ENCODE assay signal across 19 cellular contexts in the genomic region with DNA sequence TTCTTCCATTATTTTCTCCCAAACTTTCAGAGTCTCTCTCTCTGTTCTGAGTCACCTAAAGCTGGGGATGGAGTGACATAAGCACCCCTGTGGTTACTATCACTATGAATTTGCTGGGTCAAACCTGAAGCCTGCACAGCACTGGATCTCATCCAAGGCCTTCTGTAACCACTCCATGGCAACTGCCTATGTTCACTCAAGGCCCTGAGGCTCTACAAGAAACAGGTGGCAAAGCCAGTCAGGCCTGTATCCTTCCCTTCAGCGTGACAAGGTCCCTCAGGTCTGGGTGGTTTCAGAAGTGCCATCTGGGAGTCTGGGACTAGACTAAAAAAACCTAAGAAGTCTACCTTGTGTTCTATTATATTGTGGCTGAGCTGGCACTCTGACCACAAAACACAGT.
"Had no signal": no experiment of that assay in that cellular context is flagged by ENCODE, and none has a peak within 500 bp of the region (broad histone marks: within the 10 kb centered on the region; RNA-seq: fewer than 3 reads in every experiment).

No MANE protein-coding gene starts in this region.

- H3K9me3 ChIP-seq: gastrocnemius medialis, ovary, sigmoid colon had no signal

- H3K36me3 ChIP-seq: gastrocnemius medialis, heart right ventricle, ovary, right atrium auricular region, sigmoid colon had no signal

- H3K4me3 Mint-ChIP-seq: natural killer cell, neural crest cell had no signal

- DNase-seq: cortex of kidney; dorsolateral prefrontal cortex; effector CD8-positive, alpha-beta T cell; gastrocnemius medialis; heart right ventricle; hypothalamus; kidney glomerular epithelial cell; mucosa of descending colon; natural killer cell; ovary; sigmoid colon; stimulated activated CD4-positive, alpha-beta T cell treated with anti-CD3 and anti-CD28 coated beads, Interleukin-12 subunit alpha, Interleukin-12 subunit beta, amount 100 ng/mL, for 4 hours; stimulated activated CD4-positive, alpha-beta T cell treated with anti-CD3 and anti-CD28 coated beads, Interleukin-2, amount 100 ng/mL, for 48 hours; stimulated activated naive CD4-positive, alpha-beta T cell treated with Interleukin-2 at 50 U/mL for 16 hours; trophoblast cell had no signal

- H3K4me1 ChIP-seq: gastrocnemius medialis, heart right ventricle, right atrium auricular region, sigmoid colon had no signal

- H3K4me3 ChIP-seq: dorsolateral prefrontal cortex, gastrocnemius medialis, heart right ventricle, mucosa of descending colon, ovary, right atrium auricular region, sigmoid colon, skin epidermis had no signal

- H3K27me3 ChIP-seq: dorsolateral prefrontal cortex, gastrocnemius medialis, heart right ventricle, right atrium auricular region, sigmoid colon had no signal

- H3K4me1 Mint-ChIP-seq: natural killer cell, neural crest cell had no signal

- H3K27ac ChIP-seq: dorsolateral prefrontal cortex, gastrocnemius medialis, heart right ventricle, ovary, right atrium auricular region, sigmoid colon, skin epidermis had no signal

- ATAC-seq: esophagus mucosa, gastrocnemius medialis, heart right ventricle, mucosa of descending colon, natural killer cell had no signal

- H3K27ac Mint-ChIP-seq: natural killer cell had no signal
